In genomic region chr7:12403287-12404181, GRCh38 we compare ENCODE assay signal across 8 cellular contexts. TPM values are rescaled to one million over a fixed set of nuclear protein-coding genes. Genes with fewer than 3 reads are reported as not detected.
DNase-seq lines count a peak whose midpoint lies in the region; ATAC-seq, FAIRE-seq and TF ChIP-seq lines count a peak whose summit lies in the region.

TSS of gene VWDE (minus strand) at chr7:12403865. CDS start at chr7:12403716, 149 bp downstream.

- H3K9me3 ChIP-seq in osteoblast (ENCODE audit: low read depth, low read length): no peaks in the 10 kb centered on the region

- peak within 1 kb of the TSS; percentile 82 for H2AFZ ChIP-seq in osteoblast (ENCODE audit: low read length)

- H4K20me1 ChIP-seq in osteoblast (ENCODE audit: insufficient read depth, low read length): no peaks in the 10 kb centered on the region

- H3K27me3 ChIP-seq in osteoblast (ENCODE audit: insufficient read depth, low read length): peaks cover 7% of the 10 kb centered on the region

- peak within 1 kb of the TSS; percentile 74 for H3K4me2 ChIP-seq in osteoblast (ENCODE audit: insufficient read depth, low read length)

- FAIRE-seq in GM12892 (lab: Jason Lieb, UNC): peak; percentile 60

- no peaks in the 10 kb centered on the region for H3K79me2 ChIP-seq in osteoblast (ENCODE audit: insufficient read depth, low read length)

- H3K27ac ChIP-seq in osteoblast (ENCODE audit: low read depth, low read length): no peak within 1 kb of the TSS

- peak; percentile 23 for DNase-seq in GM12892 (ENCODE audit: insufficient read length)
- DNase-seq in NCI-H82 (lab: John Stamatoyannopoulos, UW): peak; percentile 72
- DNase-seq in activated T-cell treated with anti-CD3 and anti-CD28 coated beads, Interleukin-2, amount 50 U/mL, for 1 hour: peak; percentile 36
- peak; percentile 8 for DNase-seq in fibroblast of pulmonary artery (ENCODE audit: low read depth)
- DNase-seq in osteoblast (ENCODE audit: insufficient read length, low spot score, missing footprints): peak; percentile 61
- peak; percentile 46 for DNase-seq in ureter (ENCODE audit: low spot score)

- TF ChIP-seq POLR2A in GM12892 (IDR thresholded peaks at IDR 0.05; ENCODE audit: low read depth, low read length): no peak

- peak within 1 kb of the TSS; percentile 42 for H3K4me3 ChIP-seq in fibroblast of pulmonary artery (replicated peaks; ENCODE audit: low read depth, low read length)
- H3K4me3 ChIP-seq in osteoblast (ENCODE audit: insufficient read depth, low read length): peak within 1 kb of the TSS; percentile 59

- no peaks in the 10 kb centered on the region for H3K36me3 ChIP-seq in osteoblast (ENCODE audit: insufficient read depth, low read length)

- no peaks in the 10 kb centered on the region for H3K4me1 ChIP-seq in osteoblast (ENCODE audit: insufficient read depth, low read length)

- no peak for TF ChIP-seq CTCF in fibroblast of pulmonary artery (IDR thresholded peaks at IDR 0.05; ENCODE audit: low read length, missing control alignments)
- TF ChIP-seq CTCF in osteoblast (IDR thresholded peaks at IDR 0.05; ENCODE audit: extremely low read depth, low read depth, low read length): no peak

- peak; percentile 43 for ATAC-seq in HG03442 (IDR thresholded peaks at IDR 0.05; ENCODE audit: unreplicated experiment)
- ATAC-seq in HG03135 (IDR thresholded peaks at IDR 0.05; ENCODE audit: unreplicated experiment): no peak

RNA-seq across cellular contexts. Expression of gene VWDE, which starts in this region (rescaled TPM):
- 0.04 TPM for polyA plus RNA-seq in GM12892 (2012; ENCODE audit: missing spikeins)
- under 0.01 TPM in 1 of 2 replicates, not detected in the other for total RNA-seq in osteoblast
- total RNA-seq in ureter: 2.6 TPM

Comparison
In these comparisons a context has a peak if more than half of its experiments do, and no peak if none do; other contexts are left out.
1. Peak in DNase-seq, H3K4me3 ChIP-seq and H3K4me2 ChIP-seq in osteoblast; RNA of the gene not detected or under 1 TPM.
2. DNase-seq: peak in every context shown above with its lines; median percentile 72 in NCI-H82; 61 in osteoblast; 46 in ureter; 36 in activated T-cell treated with anti-CD3 and anti-CD28 coated beads, Interleukin-2, amount 50 U/mL, for 1 hour; 23 in GM12892; 8 in fibroblast of pulmonary artery.